In the genomic region with DNA sequence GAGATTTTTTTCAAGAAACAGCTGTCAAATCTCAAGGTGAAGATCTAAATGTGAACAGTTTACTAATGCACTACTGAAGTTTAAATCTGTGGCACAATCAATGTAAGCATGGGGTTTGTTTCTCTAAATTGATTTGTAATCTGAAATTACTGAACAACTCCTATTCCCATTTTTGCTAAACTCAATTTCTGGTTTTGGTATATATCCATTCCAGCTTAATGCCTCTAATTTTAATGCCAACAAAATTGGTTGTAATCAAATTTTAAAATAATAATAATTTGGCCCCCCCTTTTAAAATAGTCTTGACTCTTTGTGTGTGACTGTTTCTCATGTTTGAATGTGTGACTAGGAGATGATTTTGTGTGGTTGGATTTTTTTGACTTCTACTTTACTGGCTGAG, we compare ENCODE assay signal across 9 cellular contexts. TPM values are rescaled to one million over a fixed set of nuclear protein-coding genes. Genes with fewer than 3 reads are reported as not detected.
DNase-seq lines count a peak whose midpoint lies in the region; ATAC-seq and TF ChIP-seq lines count a peak whose summit lies in the region.
"Had no signal": no experiment of that assay in that cellular context is flagged by ENCODE, and none has a peak within 500 bp of the region (broad histone marks: within the 10 kb centered on the region; RNA-seq: fewer than 3 reads in every experiment).

No MANE protein-coding gene starts in this region.

- H3K9me3 Mint-ChIP-seq in GM23338 (no peaks in the 10 kb centered on the region; the same call in 2 of the 3 replicates), endothelial cell (ENCODE audit: unreplicated experiment) (no peaks in the 10 kb centered on the region)

- H3K36me3 Mint-ChIP-seq in GM23338 (ENCODE audit: low read depth) (peaks cover 11% of the 10 kb centered on the region), endothelial cell (ENCODE audit: low read depth, unreplicated experiment) (peaks cover 33% of the 10 kb centered on the region)

- DNase-seq in GM23338 (ENCODE audit: low spot score) (no peak), RWPE2 (ENCODE audit: low spot score) (no peak), endothelial cell (ENCODE audit: low spot score) (no peak), psoas muscle (no peak), NCI-H226 (no peak), testis (no peak), LoVo (ENCODE audit: low spot score) (no peak)
- DNase-seq: NCI-H446, RPMI8226 had no signal

- H3K4me1 ChIP-seq in GM23338 (ENCODE audit: insufficient read depth) (peaks cover 36% of the 10 kb centered on the region), RWPE2 (ENCODE audit: insufficient read depth, poor library complexity, severe bottlenecking) (peaks cover 17% of the 10 kb centered on the region), psoas muscle (peaks cover 34% of the 10 kb centered on the region), testis (peaks cover 8% of the 10 kb centered on the region)

- H4K20me1 ChIP-seq in GM23338 (replicated peaks; ENCODE audit: insufficient read depth): peaks cover 24% of the 10 kb centered on the region

- H3K4me1 Mint-ChIP-seq in GM23338 (peaks cover 30% of the 10 kb centered on the region), endothelial cell (ENCODE audit: unreplicated experiment) (peaks cover 20% of the 10 kb centered on the region)

- H3K27ac ChIP-seq in GM23338 (ENCODE audit: low read depth) (no peak overlapping the region), RWPE2 (ENCODE audit: poor library complexity, severe bottlenecking) (peak overlapping the region; percentile 89), psoas muscle (peak overlapping the region; percentile 56), testis (no peak overlapping the region)

- H3K9me2 ChIP-seq in GM23338 (ENCODE audit: insufficient read depth): no peaks in the 10 kb centered on the region

- peak overlapping the region; percentile 17 for H3K4me2 ChIP-seq in GM23338

- H2AFZ ChIP-seq in GM23338: no peak overlapping the region

- intact Hi-C loops in psoas muscle (cut with DNase I) (loop anchor here in 1 of 2 donors (10.0 kb wide), 1 partner anchor 100 kb away; no protein-coding TSS in a partner anchor), testis (cut with DNase I; ENCODE audit: low total_unique reads) (no loop called here)

- peak overlapping the region; percentile 27 for H3K4me3 Mint-ChIP-seq in GM23338
- H3K4me3 Mint-ChIP-seq in endothelial cell (ENCODE audit: unreplicated experiment): peak overlapping the region; percentile 12

- H3K27me3 ChIP-seq in GM23338 (ENCODE audit: insufficient read depth) (peaks cover 16% of the 10 kb centered on the region), RWPE2 (ENCODE audit: insufficient read depth, poor library complexity, severe bottlenecking) (no peaks in the 10 kb centered on the region), psoas muscle (ENCODE audit: insufficient read depth in 3 of 3, low read length in 2 of 3) (no peaks in the 10 kb centered on the region), testis (no peaks in the 10 kb centered on the region)

- peaks cover 26% of the 10 kb centered on the region for H3K79me2 ChIP-seq in GM23338 (replicated peaks; ENCODE audit: insufficient read depth)

- ATAC-seq in GM23338: no peak
- ATAC-seq in RWPE2 (ENCODE audit: low read depth): no peak
- no peak for ATAC-seq in psoas muscle

- H3F3A ChIP-seq in GM23338 (replicated peaks; ENCODE audit: low read depth): no peaks in the 10 kb centered on the region

- no peak overlapping the region for H3K4me3 ChIP-seq in GM23338
- no peak overlapping the region for H3K4me3 ChIP-seq in RWPE2 (ENCODE audit: severe bottlenecking)
- peak overlapping the region; percentile 98 for H3K4me3 ChIP-seq in psoas muscle
- no peak overlapping the region for H3K4me3 ChIP-seq in testis

- H3K27me3 Mint-ChIP-seq in GM23338 (ENCODE audit: insufficient read depth, low read depth, poor library complexity): peaks cover 16% of the 10 kb centered on the region
- peaks cover 7% of the 10 kb centered on the region for H3K27me3 Mint-ChIP-seq in endothelial cell (ENCODE audit: unreplicated experiment)

- TF ChIP-seq CTCF in GM23338 (conservative IDR thresholded peaks at IDR 0.05; ENCODE audit: low read depth in 2 of 2) (no peak), RWPE2 (IDR thresholded peaks at IDR 0.05; ENCODE audit: poor library complexity, severe bottlenecking) (no peak), endothelial cell (IDR thresholded peaks at IDR 0.05; ENCODE audit: unreplicated experiment) (no peak), psoas muscle (IDR thresholded peaks at IDR 0.05) (no peak), testis (IDR thresholded peaks at IDR 0.05) (no peak)

- H3K36me3 ChIP-seq in GM23338 (ENCODE audit: insufficient read depth): peaks cover 5% of the 10 kb centered on the region; the same call in 1 of the 2 replicates
- H3K36me3 ChIP-seq in RWPE2 (ENCODE audit: low read depth): peaks cover 41% of the 10 kb centered on the region
- H3K36me3 ChIP-seq in psoas muscle (ENCODE audit: insufficient read depth in 1 of 2, low read depth in 1 of 2): peaks cover 0 to 40% of the 10 kb centered on the region in 2 donors
- H3K36me3 ChIP-seq in testis (ENCODE audit: low read depth, missing control alignments): no peaks in the 10 kb centered on the region

- H3K9me3 ChIP-seq in RWPE2 (ENCODE audit: severe bottlenecking) (no peaks in the 10 kb centered on the region), psoas muscle (no peaks in the 10 kb centered on the region), testis (no peaks in the 10 kb centered on the region)

- 0 out of 2 replicates have a peak overlapping the region, but pooled peaks have one; percentile 19 for H3K27ac Mint-ChIP-seq in GM23338
- no peak overlapping the region for H3K27ac Mint-ChIP-seq in endothelial cell (ENCODE audit: unreplicated experiment)

- no peak for TF ChIP-seq POLR2A in testis (IDR thresholded peaks at IDR 0.05)

RNA-seq across cellular contexts. Expression of gene PNRC1, which starts 4.0 kb away (rescaled TPM):
- 38.6 and 40.7 TPM in 2 replicates for total RNA-seq in GM23338 (2014; rRNA removed; shearing (Covaris generic))
- polyA plus RNA-seq in GM23338 (2016; fragmentation: Nextera tagmentation; extraction: Ambion mirVana) (33.7 and 35.0 TPM in 2 replicates), psoas muscle (100 to 1,000 TPM in 2 of 3 donors, 10 to 100 TPM in 1; 74.3 to 285 (median 156) TPM), testis (ENCODE audit: insufficient read depth, low read depth, low replicate concordance) (83.2 TPM)
- total RNA-seq in endothelial cell (ENCODE audit: unreplicated experiment) (135 TPM), psoas muscle (100 to 1,000 TPM; 236 to 552 (median 436) TPM), testis (100 to 1,000 TPM; 220 to 221 TPM)

RNA-seq across cellular contexts. Expression of gene SRSF12, which starts 33.3 kb away (rescaled TPM):
- 2.6 and 3.6 TPM in 2 replicates for total RNA-seq in GM23338 (2014; rRNA removed; shearing (Covaris generic))
- polyA plus RNA-seq in GM23338 (2016; fragmentation: Nextera tagmentation; extraction: Ambion mirVana) (2.3 and 3.6 TPM in 2 replicates), psoas muscle (under 1 TPM; 0.09 to 0.29 (median 0.13) TPM), testis (ENCODE audit: insufficient read depth, low read depth, low replicate concordance) (30.1 TPM)
- total RNA-seq in endothelial cell (ENCODE audit: unreplicated experiment) (3.9 TPM), psoas muscle (under 1 TPM; 0.21 to 0.71 (median 0.24) TPM), testis (10 to 100 TPM; 14.7 to 21.7 TPM)

Comparison
In these comparisons a context has a peak if more than half of its experiments do, and no peak if none do; other contexts are left out.
1. H3K27ac ChIP-seq: peak in RWPE2 (single experiment) and psoas muscle (single experiment); none in GM23338 (single experiment) and testis (0 of 2).